ENCODE assay signal across 1 cellular context in genomic region chr2:201413143-201413542, GRCh38.
TF ChIP-seq lines count a peak whose summit lies in the region.

No MANE protein-coding gene starts in this region.

TF ChIP-seq in HepG2, 621 proteins besides CTCF, POLR2A, EP300 and RAD21:
- TF ChIP-seq ZNF280B (CRISPR knock-in tag; IDR thresholded peaks at IDR 0.05; ENCODE audit: borderline replicate concordance) (no peak), MAFK (conservative IDR thresholded peaks at IDR 0.05 in 1 of 2, IDR thresholded peaks at IDR 0.05 in 1 of 2; ENCODE audit: low read length in 2 of 2) (0 out of 4 replicates have a peak, but pooled peaks of 1 of the 2 experiments have one; percentile 0), PCBP2 (optimal IDR thresholded peaks at IDR 0.05; ENCODE audit: low read depth, low read length, poor library complexity, severe bottlenecking) (peak; percentile 24)
